ENCODE assay signal across 29 cellular contexts in genomic region chr9:87787735-87788134, GRCh38.
DNase-seq lines count a peak whose midpoint lies in the region; ATAC-seq and TF ChIP-seq lines count a peak whose summit lies in the region.
"Had no signal": no experiment of that assay in that cellular context is flagged by ENCODE, and none has a peak within 500 bp of the region (broad histone marks: within the 10 kb centered on the region; RNA-seq: fewer than 3 reads in every experiment).

No MANE protein-coding gene starts in this region.

- DNase-seq in MCF 10A (ENCODE audit: unreplicated experiment) (peak; percentile 47), breast epithelium (ENCODE audit: low spot score in 2 of 2) (no peak), SK-MEL-5 (ENCODE audit: low read depth, low spot score) (peak; percentile 18), fibroblast of mammary gland (ENCODE audit: low read depth) (peak; percentile 69), Karpas-422 (no peak), pons (ENCODE audit: low spot score) (no peak), esophagus muscularis mucosa (ENCODE audit: extremely low spot score) (no peak)
- DNase-seq: activated CD8-positive, alpha-beta T cell treated with anti-CD3 and anti-CD28 coated beads, Interleukin-2, amount 10 ng/mL, durations not matched to agents 7 days and 5 days; activated T-cell treated with anti-CD3 and anti-CD28 coated beads, Interleukin-2, amount 50 U/mL, for 48 hours; BE2C; Caco-2; colonic mucosa; EL; heart left ventricle; immature natural killer cell; left ventricle myocardium inferior; NCI-H1048; NCI-H2029; NCI-H446; nephron progenitor cell; NK-92 treated with Interleukin-12 subunit alpha and Interleukin-12 subunit beta, amount 100 ng/mL, for 24 hours; spleen; T-helper 9 cell; upper lobe of left lung had no signal

- no peaks in the 10 kb centered on the region for H4K20me1 ChIP-seq in Karpas-422 (ENCODE audit: insufficient read depth, low read depth, low read length)

- no peaks in the 10 kb centered on the region for H3K4me1 ChIP-seq in breast epithelium
- H3K4me1 ChIP-seq in Karpas-422 (ENCODE audit: low read length) = peaks cover 14% of the 10 kb centered on the region
- peaks cover 0 to 5% (median under 1%) of the 10 kb centered on the region in 4 donors for H3K4me1 ChIP-seq in esophagus muscularis mucosa
- H3K4me1 ChIP-seq: colonic mucosa had no signal

- H3K27ac Mint-ChIP-seq in MCF 10A (ENCODE audit: low read depth, unreplicated experiment) = no peak overlapping the region
- H3K27ac Mint-ChIP-seq: activated CD8-positive, alpha-beta T cell treated with anti-CD3 and anti-CD28 coated beads, Interleukin-2, amount 10 ng/mL, durations not matched to agents 7 days and 5 days; activated naive CD4-positive, alpha-beta T cell treated with anti-CD3 and anti-CD28 coated beads, Interleukin-2, amount 50 U/mL, for 72 hours; immature natural killer cell; nephron progenitor cell had no signal

- H3K27ac ChIP-seq in breast epithelium (no peak overlapping the region), Karpas-422 (ENCODE audit: low read length) (no peak overlapping the region), esophagus muscularis mucosa (replicated peaks in 1 of 4) (no peak overlapping the region)
- H3K27ac ChIP-seq: 22Rv1, colonic mucosa, heart left ventricle, HL-60, left ventricle myocardium inferior, spleen, upper lobe of left lung had no signal

- no peaks in the 10 kb centered on the region for H3K36me3 Mint-ChIP-seq in MCF 10A (ENCODE audit: insufficient read depth, unreplicated experiment)
- H3K36me3 Mint-ChIP-seq: activated naive CD4-positive, alpha-beta T cell treated with anti-CD3 and anti-CD28 coated beads, Interleukin-2, amount 50 U/mL, for 72 hours; immature natural killer cell had no signal

- no peak overlapping the region for H2AFZ ChIP-seq in Karpas-422 (ENCODE audit: low read length)

- no TSS peak for BruUV-seq in MCF 10A (replicated peaks; lab: Mats Ljungman, UMichigan)

- H3K36me3 ChIP-seq in breast epithelium (no peaks in the 10 kb centered on the region), Karpas-422 (ENCODE audit: insufficient read depth, low read length) (no peaks in the 10 kb centered on the region), esophagus muscularis mucosa (no peaks in the 10 kb centered on the region)
- H3K36me3 ChIP-seq: BE2C, colonic mucosa, heart left ventricle, left ventricle myocardium inferior, spleen, upper lobe of left lung had no signal

- peaks cover 7% of the 10 kb centered on the region for H3K4me1 Mint-ChIP-seq in MCF 10A (ENCODE audit: insufficient read depth, unreplicated experiment)

- no peaks in the 10 kb centered on the region for H3K27me3 Mint-ChIP-seq in MCF 10A (ENCODE audit: insufficient read depth, unreplicated experiment)

- H3K9me3 ChIP-seq in breast epithelium (no peaks in the 10 kb centered on the region), Karpas-422 (ENCODE audit: low read length) (no peaks in the 10 kb centered on the region), esophagus muscularis mucosa (no peaks in the 10 kb centered on the region)
- H3K9me3 ChIP-seq: BE2C, Caco-2, colonic mucosa, heart left ventricle, left ventricle myocardium inferior, spleen, upper lobe of left lung had no signal

- POLR2A ChIA-PET in MCF 10A (lab: Yijun Ruan, JAX) = no interaction called here

- intact Hi-C loops in MCF 10A (cut with micrococcal nuclease) = no loop called here
- intact Hi-C loops in breast epithelium (cut with DNase I; ENCODE audit: low total_unique reads) = loop anchor here (10.0 kb wide), 1 partner anchor 1393 kb away; no protein-coding TSS in a partner anchor
- intact Hi-C loops in esophagus muscularis mucosa (cut with DNase I) = no loop called here

- H3K4me3 ChIP-seq in breast epithelium (no peak overlapping the region), fibroblast of mammary gland (ENCODE audit: control insufficient read depth, low read depth, low read length) (no peak overlapping the region), Karpas-422 (ENCODE audit: low read length) (no peak overlapping the region), esophagus muscularis mucosa (no peak overlapping the region)
- H3K4me3 ChIP-seq: colonic mucosa, heart left ventricle, left ventricle myocardium inferior, spleen, upper lobe of left lung had no signal

- in situ Hi-C loops in SK-MEL-5 (cut with HindIII; ENCODE audit: low pct_unique_long_range_greater_than_20kb, low sequenced_read_pairs) = no loop called here

- no peaks in the 10 kb centered on the region for H3K9me3 Mint-ChIP-seq in MCF 10A (ENCODE audit: unreplicated experiment)

- WGBS in esophagus muscularis mucosa = 97% methylated on average over 5 of the region's 5 CpGs

- TF ChIP-seq EP300 in esophagus muscularis mucosa (IDR thresholded peaks at IDR 0.05) = no peak

- no peak for ATAC-seq in HG02852 (IDR thresholded peaks at IDR 0.05; ENCODE audit: unreplicated experiment)
- ATAC-seq: activated CD4-positive, CD25-positive, alpha-beta regulatory T cell treated with anti-CD3 and anti-CD28 coated beads, Interleukin-2, amount 50 U/mL, for 24 hours; activated CD8-positive, alpha-beta T cell treated with anti-CD3 and anti-CD28 coated beads, Interleukin-2, amount 10 ng/mL, durations not matched to agents 7 days and 5 days; heart left ventricle had no signal

- no peak overlapping the region for H3K4me2 ChIP-seq in Karpas-422 (ENCODE audit: low read depth, low read length, poor library complexity, severe bottlenecking)

- H3K27me3 ChIP-seq in breast epithelium = no peaks in the 10 kb centered on the region
- H3K27me3 ChIP-seq in Karpas-422 (ENCODE audit: low read length) = no peaks in the 10 kb centered on the region
- no peaks in the 10 kb centered on the region for H3K27me3 ChIP-seq in esophagus muscularis mucosa
- H3K27me3 ChIP-seq: BE2C, colonic mucosa, spleen, upper lobe of left lung had no signal

- TF ChIP-seq CTCF in MCF 10A (IDR thresholded peaks at IDR 0.05; ENCODE audit: unreplicated experiment) = no peak
- TF ChIP-seq CTCF in breast epithelium (IDR thresholded peaks at IDR 0.05) = no peak
- no peak for TF ChIP-seq CTCF in fibroblast of mammary gland (conservative IDR thresholded peaks at IDR 0.05; ENCODE audit: control insufficient read depth, insufficient read depth, low read depth, low read length)
- TF ChIP-seq CTCF in esophagus muscularis mucosa (IDR thresholded peaks at IDR 0.05) = no peak

- H3K9ac ChIP-seq in Karpas-422 (ENCODE audit: low read length) = no peak overlapping the region

- H3K79me2 ChIP-seq in Karpas-422 (ENCODE audit: low read length) = no peaks in the 10 kb centered on the region

- H3K4me3 Mint-ChIP-seq in MCF 10A (ENCODE audit: unreplicated experiment) = no peak overlapping the region
- H3K4me3 Mint-ChIP-seq: activated CD8-positive, alpha-beta T cell treated with anti-CD3 and anti-CD28 coated beads, Interleukin-2, amount 10 ng/mL, durations not matched to agents 7 days and 5 days; immature natural killer cell; nephron progenitor cell had no signal

- CTCF ChIA-PET in MCF 10A (lab: Yijun Ruan, JAX) = interaction anchor here (1.1 kb wide), 2 partner anchors 17 to 24 kb away, joined by 3 to 5 read pairs; no protein-coding TSS in a partner anchor

- no peaks in the 10 kb centered on the region for H3K9me2 ChIP-seq in Karpas-422 (replicated peaks; ENCODE audit: insufficient read depth, low read length)

- TF ChIP-seq POLR2A in breast epithelium (IDR thresholded peaks at IDR 0.05) = no peak
- TF ChIP-seq POLR2A in esophagus muscularis mucosa (IDR thresholded peaks at IDR 0.05; ENCODE audit: low read depth) = no peak

Comparison
In these comparisons a context has a peak if more than half of its experiments do, and no peak if none do; other contexts are left out.
1. DNase-seq: peak in MCF 10A (single experiment), SK-MEL-5 (single experiment) and fibroblast of mammary gland (single experiment); none in breast epithelium (0 of 2), Karpas-422 (single experiment), pons (single experiment) and esophagus muscularis mucosa (single experiment).